ENCODE assay signal across 8 cellular contexts in genomic region chr1:161020573-161021167, GRCh38. TPM values are rescaled to one million over a fixed set of nuclear protein-coding genes. Genes with fewer than 3 reads are reported as not detected.
DNase-seq lines count a peak whose midpoint lies in the region; ATAC-seq, FAIRE-seq and TF ChIP-seq lines count a peak whose summit lies in the region.

Gene F11R (minus strand): TSS chr1:161021152. CDS start chr1:161021073, 79 bp downstream.

- in situ Hi-C loops in K562 (cut with MboI) = no loop called here

- TF ChIP-seq POLR2A in K562 (conservative IDR thresholded peaks at IDR 0.05) = peak; percentile 90

- no peaks in the 10 kb centered on the region for H4K20me1 ChIP-seq in K562 (replicated peaks; ENCODE audit: control insufficient read depth, insufficient read depth, low read length)

- H3K9me3 ChIP-seq in K562 (replicated peaks; ENCODE audit: control insufficient read depth, insufficient read depth, low read depth, low read length) = no peaks in the 10 kb centered on the region

- TF ChIP-seq EP300 in K562 (IDR thresholded peaks at IDR 0.05; ENCODE audit: low read length) = peak; percentile 82

- DNase-seq in CMK (ENCODE audit: low read depth) = peak; percentile 68
- DNase-seq in NCI-H748 (lab: John Stamatoyannopoulos, UW; ENCODE audit: unreplicated experiment) = peak; percentile 90
- DNase-seq in K562 (ENCODE audit: extremely low read depth in 1 of 4, low spot score in 3 of 4) = peak; percentile 88 to 96 (median 92)
- no peak for DNase-seq in sciatic nerve (ENCODE audit: low spot score)
- no peak for DNase-seq in NCI-H226

- H3K27ac ChIP-seq in K562 (ENCODE audit: extremely low read depth, low read depth, low read length) = peak within 1 kb of the TSS; percentile 96

- H2AFZ ChIP-seq in K562 (ENCODE audit: low read depth, low read length) = peak within 1 kb of the TSS; percentile 99

- POLR2A ChIA-PET in K562 (lab: Yijun Ruan, JAX) = interaction anchor here (0.6 to 3.9 kb wide), 24 partner anchors 9 to 469 kb away, joined by 3 to 19 read pairs (median 3); partner anchors contain the start of genes PPOX, TSTD1, UFC1 and USF1

- H3K4me1 ChIP-seq in K562 (replicated peaks in 1 of 2; ENCODE audit: control insufficient read depth in 2 of 2, insufficient read depth in 2 of 2, low read length in 2 of 2) = peaks cover 26 to 30% of the 10 kb centered on the region in 2 experiments

- WGBS in K562 (ENCODE audit: insufficient coverage, low coverage, missing lambda C conversion rate) = 2% methylated on average over 31 of the region's 35 CpGs

- FAIRE-seq in K562 (lab: Jason Lieb, UNC) = peak; percentile 89

- BruUV-seq in K562 (replicated peaks; lab: Mats Ljungman, UMichigan) = TSS peak; percentile 64

- CTCF ChIA-PET in K562 (lab: Yijun Ruan, JAX; ENCODE audit: low intra/inter-chr PET ratio) = no interaction called here

- ATAC-seq in GM18867 (IDR thresholded peaks at IDR 0.05; ENCODE audit: unreplicated experiment) (peak; percentile 25), HG03066 (IDR thresholded peaks at IDR 0.05; ENCODE audit: low read depth, unreplicated experiment) (peak; percentile 45), K562 (peak; percentile 89), sciatic nerve (peak; percentile 69)

- peak within 1 kb of the TSS; percentile 97 for H3K4me2 ChIP-seq in K562 (ENCODE audit: insufficient read depth, low read length)

- H3K79me2 ChIP-seq in K562 (ENCODE audit: control insufficient read depth, insufficient read depth, low read length) = peaks cover 52% of the 10 kb centered on the region

- intact Hi-C loops in K562 (cut with micrococcal nuclease) (loop anchor here (1.0 kb wide), 2 partner anchors 11 to 23 kb away; no protein-coding TSS in a partner anchor), sciatic nerve (cut with DNase I) (no loop called here)

- 0 out of 3 replicates have a peak, but pooled peaks cover 2% of the 10 kb centered on the region for H3K36me3 ChIP-seq in K562 (ENCODE audit: control insufficient read depth, insufficient read depth, low read length)

- H3K9me1 ChIP-seq in K562 (ENCODE audit: control insufficient read depth, insufficient read depth, low read length) = peaks cover 3% of the 10 kb centered on the region

- TF ChIP-seq RAD21 in K562 (CRISPR knock-in tag; conservative IDR thresholded peaks at IDR 0.05 in 1 of 2, IDR thresholded peaks at IDR 0.05 in 1 of 2) = peak; percentile 35 to 57

- H3K27me3 ChIP-seq in K562 (ENCODE audit: control insufficient read depth in 2 of 2, insufficient read depth in 2 of 2, low read length in 2 of 2) = no peaks in the 10 kb centered on the region

- H3K4me3 ChIP-seq in K562 (peak within 1 kb of the TSS; percentile 87), iPS-11a (ENCODE audit: low read depth, low read length) (peak within 1 kb of the TSS; percentile 98)

- peak within 1 kb of the TSS; percentile 88 to 90 for H3K9ac ChIP-seq in K562 (ENCODE audit: insufficient read depth in 1 of 2, low read depth in 2 of 2, low read length in 2 of 2)

- peak; percentile 51 to 60 (median 52) for TF ChIP-seq CTCF in K562 (IDR thresholded peaks at IDR 0.05 in 2 of 3, conservative IDR thresholded peaks at IDR 0.05 in 1 of 3; ENCODE audit: insufficient read depth in 2 of 3, low read depth in 1 of 3, low read length in 3 of 3)

TF ChIP-seq in K562, 482 proteins besides CTCF, POLR2A, EP300 and RAD21 (continues in another document):
- TF ChIP-seq, protein P1, sequence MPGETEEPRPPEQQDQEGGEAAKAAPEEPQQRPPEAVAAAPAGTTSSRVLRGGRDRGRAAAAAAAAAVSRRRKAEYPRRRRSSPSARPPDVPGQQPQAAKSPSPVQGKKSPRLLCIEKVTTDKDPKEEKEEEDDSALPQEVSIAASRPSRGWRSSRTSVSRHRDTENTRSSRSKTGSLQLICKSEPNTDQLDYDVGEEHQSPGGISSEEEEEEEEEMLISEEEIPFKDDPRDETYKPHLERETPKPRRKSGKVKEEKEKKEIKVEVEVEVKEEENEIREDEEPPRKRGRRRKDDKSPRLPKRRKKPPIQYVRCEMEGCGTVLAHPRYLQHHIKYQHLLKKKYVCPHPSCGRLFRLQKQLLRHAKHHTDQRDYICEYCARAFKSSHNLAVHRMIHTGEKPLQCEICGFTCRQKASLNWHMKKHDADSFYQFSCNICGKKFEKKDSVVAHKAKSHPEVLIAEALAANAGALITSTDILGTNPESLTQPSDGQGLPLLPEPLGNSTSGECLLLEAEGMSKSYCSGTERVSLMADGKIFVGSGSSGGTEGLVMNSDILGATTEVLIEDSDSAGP (CRISPR knock-in tag; IDR thresholded peaks at IDR 0.05) = no peak
- no peak for TF ChIP-seq U2AF2 (optimal IDR thresholded peaks at IDR 0.05; ENCODE audit: low read depth, low read length)
- no peak for TF ChIP-seq FOS (IDR thresholded peaks at IDR 0.05; ENCODE audit: extremely low read depth, insufficient read length)
- 0 out of 2 replicates have a peak, but pooled peaks have one; percentile 28 for TF ChIP-seq IRF9 (tag; IDR thresholded peaks at IDR 0.05)
- no peak for TF ChIP-seq RBBP5 (IDR thresholded peaks at IDR 0.05; ENCODE audit: borderline replicate concordance, insufficient read depth, low read length, poor library complexity, severe bottlenecking)
- no peak for TF ChIP-seq SLC30A9 (CRISPR knock-in tag; IDR thresholded peaks at IDR 0.05)
- no peak for TF ChIP-seq DIDO1 (tag; IDR thresholded peaks at IDR 0.05; ENCODE audit: low read depth)
- TF ChIP-seq WHSC1 (IDR thresholded peaks at IDR 0.05; ENCODE audit: low read length) = no peak
- no peak for TF ChIP-seq NFIX (CRISPR knock-in tag; IDR thresholded peaks at IDR 0.05; ENCODE audit: low read depth)
- TF ChIP-seq SRSF9 (IDR thresholded peaks at IDR 0.05; ENCODE audit: borderline replicate concordance, low read depth, low read length) = no peak
- TF ChIP-seq POLR3A (IDR thresholded peaks at IDR 0.05; ENCODE audit: borderline replicate concordance, extremely low read depth, insufficient read depth, insufficient read length) = no peak
- TF ChIP-seq MAZ (CRISPR knock-in tag; conservative IDR thresholded peaks at IDR 0.05 in 1 of 2, IDR thresholded peaks at IDR 0.05 in 1 of 2) = peak; percentile 61 to 80
- peak; percentile 57 for TF ChIP-seq ZNF263 (CRISPR knock-in tag; IDR thresholded peaks at IDR 0.05; ENCODE audit: borderline replicate concordance)

RNA-seq across cellular contexts. Expression of gene F11R, which starts in this region (rescaled TPM):
- 141 and 286 TPM in 2 replicates for total RNA-seq in K562 (2011; cell fraction: chromatin; rRNA removed; ENCODE audit: low replicate concordance)
- 122 and 178 TPM in 2 replicates for total RNA-seq in K562 (2011; cell fraction: nucleolus; rRNA removed)
- total RNA-seq in K562 (2011; cell fraction: nucleoplasm; rRNA removed) = 177 and 186 TPM in 2 replicates
- total RNA-seq in K562 (2014; rRNA removed) (27.4 and 33.9 TPM in 2 replicates), K562 (2014; rRNA removed; fragmentation: Illumina TruSeq; extraction: Trizol) (66.3 and 74.4 TPM in 2 replicates), K562 (2015; rRNA removed; fragmentation: Illumina TruSeq; extraction: Trizol) (45.6 and 46.4 TPM in 2 replicates), K562 (2021) (52.9 and 60.6 TPM in 2 replicates), sciatic nerve (20.3 TPM)
- polyA plus RNA-seq in K562 (2011; rRNA removed) (187 and 204 TPM in 2 replicates), K562 (2014; fragmentation: Illumina TruSeq; extraction: Trizol) (101 and 117 TPM in 2 replicates), K562 (2014; fragmentation: Nextera tagmentation; extraction: Ambion mirVana) (10 to 100 TPM; 30.6 to 52.5 TPM), K562 (2014; rRNA removed) (29.3 and 34.0 TPM in 2 replicates)
- 165 and 171 TPM in 2 replicates for polyA plus RNA-seq in K562 (2011; cell fraction: cytosol; rRNA removed)
- polyA plus RNA-seq in K562 (2011; cell fraction: nucleus; rRNA removed) = 81.4 and 97.5 TPM in 2 replicates
- 38.5 and 65.7 TPM in 2 replicates for polyA plus RNA-seq in K562 (2012)
- 160 and 231 TPM in 2 replicates for polyA minus RNA-seq in K562 (2011; rRNA and poly(A)+ RNA removed)
- 62.2 and 87.5 TPM in 2 replicates for polyA minus RNA-seq in K562 (2011; cell fraction: cytosol; rRNA and poly(A)+ RNA removed)
- 21.8 and 42.3 TPM in 2 replicates for polyA minus RNA-seq in K562 (2011; cell fraction: nucleus; rRNA and poly(A)+ RNA removed)

Comparison
In these comparisons a context has a peak if more than half of its experiments do, and no peak if none do; other contexts are left out.
1. DNase-seq: peak in CMK (single experiment), NCI-H748 (single experiment) and K562 (4 of 4); none in sciatic nerve (single experiment) and NCI-H226 (single experiment).
2. ATAC-seq: peak in every context shown above with its lines; median percentile 89 in K562; 69 in sciatic nerve; 45 in HG03066; 25 in GM18867.